In genomic region chr2:236859896-236860295, GRCh38 we compare ENCODE assay signal across 28 cellular contexts.
DNase-seq lines count a peak whose midpoint lies in the region; ATAC-seq, FAIRE-seq and TF ChIP-seq lines count a peak whose summit lies in the region.
"Had no signal": no experiment of that assay in that cellular context is flagged by ENCODE, and none has a peak within 500 bp of the region (broad histone marks: within the 10 kb centered on the region; RNA-seq: fewer than 3 reads in every experiment).

No MANE protein-coding gene starts in this region.

- no peaks in the 10 kb centered on the region for H3K9me3 ChIP-seq in keratinocyte (ENCODE audit: control insufficient read depth, low read depth, low read length)

- TF ChIP-seq CTCF in WTC11 (IDR thresholded peaks at IDR 0.05): no peak
- TF ChIP-seq CTCF in keratinocyte (optimal IDR thresholded peaks at IDR 0.05 in 1 of 3, IDR thresholded peaks at IDR 0.05 in 1 of 3, conservative IDR thresholded peaks at IDR 0.05 in 1 of 3; ENCODE audit: extremely low read depth in 1 of 3, insufficient read depth in 2 of 3, low read length in 3 of 3): no peak
- TF ChIP-seq CTCF in type B pancreatic cell (conservative IDR thresholded peaks at IDR 0.05): no peak

- H3K79me2 ChIP-seq in keratinocyte (ENCODE audit: control insufficient read depth, insufficient read depth, low read length): no peaks in the 10 kb centered on the region

- peaks cover 3% of the 10 kb centered on the region for H3K9me1 ChIP-seq in keratinocyte (ENCODE audit: control insufficient read depth, extremely low read depth, insufficient read depth, low read length)

- no peak overlapping the region for H3K27ac Mint-ChIP-seq in WTC11
- peak overlapping the region; percentile 31 for H3K27ac Mint-ChIP-seq in type B pancreatic cell
- H3K27ac Mint-ChIP-seq: activated CD4-positive, alpha-beta T cell treated with anti-CD3 and anti-CD28 coated beads, Interleukin-2, amount 10 ng/mL, durations not matched to agents 7 days and 5 days; activated naive CD4-positive, alpha-beta T cell treated with anti-CD3 and anti-CD28 coated beads, Interleukin-2, amount 50 U/mL, for 72 hours; activated T-helper 2 cell treated with anti-CD3 and anti-CD28 coated beads, Interferon-gamma antibody, Interleukin-2, Interleukin-4, amounts not matched to agents 10 μg/mL and 5 μg/mL and 100 μg/mL, durations not matched to agents 14 hours and 24 hours and 36 hours; CD8-positive, alpha-beta memory T cell; dendritic cell treated with granulocyte-macrophage colony-stimulating factor and Interleukin-4, amounts not matched to agents 40 ng/mL and 50 ng/mL, for 4 days; memory B cell had no signal

- H3K4me1 Mint-ChIP-seq in WTC11: peaks cover 54% of the 10 kb centered on the region
- peaks cover 71% of the 10 kb centered on the region for H3K4me1 Mint-ChIP-seq in type B pancreatic cell (ENCODE audit: unreplicated experiment)
- H3K4me1 Mint-ChIP-seq: activated CD4-positive, alpha-beta T cell treated with anti-CD3 and anti-CD28 coated beads, Interleukin-2, amount 10 ng/mL, durations not matched to agents 7 days and 5 days; CD8-positive, alpha-beta memory T cell had no signal

- dilution Hi-C loops in keratinocyte (cut with MboI; ENCODE audit: extremely low pct_ligation_motif_present, low sequenced_read_pairs): no loop called here

- FAIRE-seq in keratinocyte (lab: Jason Lieb, UNC): peak; percentile 39
- FAIRE-seq in H54 (lab: Jason Lieb, UNC): no peak

- POLR2A ChIA-PET in WTC11 (lab: Charles Lee): no interaction called here

- H4K20me1 ChIP-seq in keratinocyte (ENCODE audit: control insufficient read depth, extremely low read depth, insufficient read depth, low read length): no peaks in the 10 kb centered on the region

- no peak overlapping the region for H3K9ac ChIP-seq in keratinocyte (ENCODE audit: control insufficient read depth, extremely low read depth, insufficient read depth, low read length)
- H3K9ac ChIP-seq: KMS-11 had no signal

- H3K36me3 Mint-ChIP-seq in WTC11 (peaks cover 21% of the 10 kb centered on the region), type B pancreatic cell (peaks cover 5% of the 10 kb centered on the region)
- H3K36me3 Mint-ChIP-seq: memory B cell had no signal

- no peak overlapping the region for H3K27ac ChIP-seq in keratinocyte (ENCODE audit: control insufficient read depth, insufficient read depth, low read length)
- H3K27ac ChIP-seq: 22Rv1, cardiac muscle cell, KMS-11, WERI-Rb-1 had no signal

- no peak overlapping the region for H3K4me2 ChIP-seq in keratinocyte (ENCODE audit: control insufficient read depth, extremely low read depth, insufficient read depth, low read depth, low read length)
- H3K4me2 ChIP-seq: KMS-11 had no signal

- no peaks in the 10 kb centered on the region for H3K27me3 ChIP-seq in keratinocyte (ENCODE audit: control insufficient read depth, extremely low read depth, insufficient read depth, low read length)
- H3K27me3 ChIP-seq: cardiac muscle cell had no signal

- ATAC-seq in WTC11 (peak; percentile 44), GM18498 (IDR thresholded peaks at IDR 0.05; ENCODE audit: unreplicated experiment) (no peak), left ventricle myocardium superior (no peak)
- ATAC-seq: activated naive CD4-positive, alpha-beta T cell treated with anti-CD3 and anti-CD28 coated beads, Interleukin-2, amount 50 U/mL, for 72 hours had no signal

- TF ChIP-seq POLR2A in H54 (IDR thresholded peaks at IDR 0.05; ENCODE audit: low read depth, low read length): no peak

- DNase-seq in DMS 273 (lab: John Stamatoyannopoulos, UW; ENCODE audit: unreplicated experiment): peak; percentile 50
- no peak for DNase-seq in DMS 273 treated with DMSO at 0.1 percent for 48 hours (lab: John Stamatoyannopoulos, UW)
- no peak for DNase-seq in WTC11 (ENCODE audit: low spot score)
- DNase-seq in keratinocyte (ENCODE audit: low read depth, low spot score): no peak
- peak; percentile 48 for DNase-seq in type B pancreatic cell (ENCODE audit: extremely low spot score, unreplicated experiment)
- DNase-seq in H54 (ENCODE audit: insufficient read length, low spot score): no peak
- no peak for DNase-seq in left ventricle myocardium superior
- DNase-seq: activated CD4-positive, alpha-beta T cell treated with anti-CD3 and anti-CD28 coated beads, Interleukin-2, amount 10 ng/mL, durations not matched to agents 7 days and 5 days; AML-193; anterior cingulate cortex; CD8-positive, alpha-beta memory T cell; GDM1; H9; NCI-H2029; NCI-H748 treated with DMSO at 0.1 percent for 48 hours; occipital lobe; OCI-M1; stimulated activated CD4-positive, alpha-beta T cell treated with anti-CD3 and anti-CD28 coated beads, Interleukin-2, amount 100 ng/mL, for 48 hours; stimulated activated naive CD4-positive, alpha-beta T cell; WERI-Rb-1 had no signal

- H3K4me3 ChIP-seq in keratinocyte (ENCODE audit: control insufficient read depth in 2 of 3, extremely low read depth in 1 of 3, insufficient read depth in 2 of 3, low read depth in 1 of 3, low read length in 3 of 3): no peak overlapping the region
- H3K4me3 ChIP-seq: cardiac muscle cell had no signal

- H3K9me3 Mint-ChIP-seq in WTC11 (peaks cover 37% of the 10 kb centered on the region), type B pancreatic cell (peaks cover 17% of the 10 kb centered on the region)
- H3K9me3 Mint-ChIP-seq: activated T-helper 2 cell treated with anti-CD3 and anti-CD28 coated beads, Interferon-gamma antibody, Interleukin-2, Interleukin-4, amounts not matched to agents 10 μg/mL and 5 μg/mL and 100 μg/mL, durations not matched to agents 14 hours and 24 hours and 36 hours had no signal

- intact Hi-C loops in left ventricle myocardium superior (cut with micrococcal nuclease): no loop called here

- H3K4me3 Mint-ChIP-seq in WTC11 (no peak overlapping the region), type B pancreatic cell (no peak overlapping the region)
- H3K4me3 Mint-ChIP-seq: activated CD4-positive, alpha-beta T cell treated with anti-CD3 and anti-CD28 coated beads, Interleukin-2, amount 10 ng/mL, durations not matched to agents 7 days and 5 days; CD8-positive, alpha-beta memory T cell; dendritic cell treated with granulocyte-macrophage colony-stimulating factor and Interleukin-4, amounts not matched to agents 40 ng/mL and 50 ng/mL, for 4 days; H9; memory B cell had no signal

- no peaks in the 10 kb centered on the region for H3K36me3 ChIP-seq in keratinocyte (ENCODE audit: control insufficient read depth in 2 of 2, extremely low read depth in 1 of 2, insufficient read depth in 2 of 2, low read length in 2 of 2)
- H3K36me3 ChIP-seq: cardiac muscle cell, WERI-Rb-1 had no signal

- CTCF ChIA-PET in WTC11 (lab: Charles Lee): interaction anchor here (0.9 to 1.2 kb wide), 2 partner anchors 347 to 550 kb away, joined by 3 read pairs; no protein-coding TSS in a partner anchor

- peaks cover 33% of the 10 kb centered on the region for H3K27me3 Mint-ChIP-seq in WTC11 (ENCODE audit: low read depth)
- H3K27me3 Mint-ChIP-seq in type B pancreatic cell: peaks cover 22% of the 10 kb centered on the region

- H3K4me1 ChIP-seq in keratinocyte (ENCODE audit: control insufficient read depth, extremely low read depth, insufficient read depth, low read length): peaks cover 23% of the 10 kb centered on the region

- H2AFZ ChIP-seq in keratinocyte (ENCODE audit: control insufficient read depth, low read length): peak overlapping the region; percentile 40

TF ChIP-seq in WTC11, 78 proteins besides CTCF, POLR2A, EP300 and RAD21:
- TF ChIP-seq MLX (CRISPR knock-in tag; IDR thresholded peaks at IDR 0.05) (no peak), ZNF423 (CRISPR knock-in tag; IDR thresholded peaks at IDR 0.05) (0 out of 2 replicates have a peak, but pooled peaks have one; percentile 23)

Comparison
In these comparisons a context has a peak if more than half of its experiments do, and no peak if none do; other contexts are left out.
1. DNase-seq: peak in DMS 273 (single experiment) and type B pancreatic cell (single experiment); none in DMS 273 treated with DMSO at 0.1 percent for 48 hours (single experiment), WTC11 (single experiment), keratinocyte (single experiment), H54 (single experiment) and left ventricle myocardium superior (single experiment).